1 cellular context compared by ENCODE assay signal in genomic region chr17:76737676-76738467, GRCh38.
TF ChIP-seq lines count a peak whose summit lies in the region.

MFSD11 (plus strand) TSS chr17:76738119; CDS start chr17:76738353, 234 bp downstream.

TF ChIP-seq in K562, 482 proteins besides CTCF, POLR2A, EP300 and RAD21 (continued from another document and continues in another):
- no peak for TF ChIP-seq DIDO1 (tag; IDR thresholded peaks at IDR 0.05; ENCODE audit: low read depth)
- TF ChIP-seq KDM4B (IDR thresholded peaks at IDR 0.05; ENCODE audit: borderline replicate concordance in 2 of 2, low read depth in 1 of 2): no peak
- TF ChIP-seq ZNF668 (CRISPR knock-in tag; IDR thresholded peaks at IDR 0.05): no peak
- peak; percentile 91 to 98 for TF ChIP-seq MAZ (CRISPR knock-in tag; conservative IDR thresholded peaks at IDR 0.05 in 1 of 2, IDR thresholded peaks at IDR 0.05 in 1 of 2)
- peak; percentile 12 to 67; a peak in 1 of 4 replicates for TF ChIP-seq TEAD1 (CRISPR knock-in tag; IDR thresholded peaks at IDR 0.05)
- no peak for TF ChIP-seq ZNF146 (CRISPR knock-in tag; IDR thresholded peaks at IDR 0.05; ENCODE audit: unreplicated experiment)
- no peak for TF ChIP-seq TARDBP (IDR thresholded peaks at IDR 0.05)
- no peak for TF ChIP-seq NCOA4 (IDR thresholded peaks at IDR 0.05; ENCODE audit: partially characterized antibody)
- TF ChIP-seq THAP7 (CRISPR knock-in tag; IDR thresholded peaks at IDR 0.05): no peak
- TF ChIP-seq HEY1 (CRISPR knock-in tag; IDR thresholded peaks at IDR 0.05; ENCODE audit: borderline replicate concordance): no peak
- no peak; the same call in 1 of the 2 replicates for TF ChIP-seq SMARCA4 (IDR thresholded peaks at IDR 0.05)
- no peak for TF ChIP-seq ZNF280A (IDR thresholded peaks at IDR 0.05; ENCODE audit: low read depth, partially characterized antibody)
- no peak for TF ChIP-seq HLTF (IDR thresholded peaks at IDR 0.05)
- TF ChIP-seq HDAC2 (IDR thresholded peaks at IDR 0.05): peak; percentile 60
- TF ChIP-seq IFI16 (CRISPR knock-in tag; IDR thresholded peaks at IDR 0.05): no peak
- no peak for TF ChIP-seq ZBED1 (IDR thresholded peaks at IDR 0.05)
- TF ChIP-seq TAF7 (tag; IDR thresholded peaks at IDR 0.05): peak; percentile 69; the same call in 1 of the 2 replicates
- TF ChIP-seq HNRNPK (IDR thresholded peaks at IDR 0.05; ENCODE audit: low read depth, low read length, poor library complexity, severe bottlenecking): no peak
- no peak for TF ChIP-seq FOXA3 (CRISPR knock-in tag; conservative IDR thresholded peaks at IDR 0.05 in 1 of 2, IDR thresholded peaks at IDR 0.05 in 1 of 2)
- TF ChIP-seq PHTF2 (CRISPR knock-in tag; IDR thresholded peaks at IDR 0.05): no peak
- no peak for TF ChIP-seq SMAD3 (CRISPR knock-in tag; conservative IDR thresholded peaks at IDR 0.05)
- no peak for TF ChIP-seq SNAPC5 (CRISPR knock-in tag; IDR thresholded peaks at IDR 0.05)
- TF ChIP-seq HDGF (IDR thresholded peaks at IDR 0.05): no peak
- TF ChIP-seq TRIM24 (IDR thresholded peaks at IDR 0.05): no peak
- peak; percentile 26; the same call in 1 of the 2 replicates for TF ChIP-seq ELF1 (tag; IDR thresholded peaks at IDR 0.05)
- TF ChIP-seq SMARCE1 (IDR thresholded peaks at IDR 0.05): peak; percentile 32; the same call in 1 of the 2 replicates
- 0 out of 2 replicates have a peak, but pooled peaks have one; percentile 40 for TF ChIP-seq ZBTB12 (CRISPR knock-in tag; IDR thresholded peaks at IDR 0.05)
- no peak for TF ChIP-seq HES1 (IDR thresholded peaks at IDR 0.05; ENCODE audit: low read depth)
- no peak for TF ChIP-seq CEBPG (CRISPR knock-in tag; IDR thresholded peaks at IDR 0.05)
- TF ChIP-seq CEBPG (tag; conservative IDR thresholded peaks at IDR 0.05 in 1 of 2, IDR thresholded peaks at IDR 0.05 in 1 of 2): no peak
- no peak for TF ChIP-seq KHSRP (IDR thresholded peaks at IDR 0.05)
- TF ChIP-seq BRD9 (IDR thresholded peaks at IDR 0.05; ENCODE audit: low read depth, partially characterized antibody): peak; percentile 46
- TF ChIP-seq HDAC1 (IDR thresholded peaks at IDR 0.05): peak in 1 of 2 experiments; percentile 82; a peak in 2 of 4 replicates
- peak; percentile 21 for TF ChIP-seq NBN (IDR thresholded peaks at IDR 0.05; ENCODE audit: low read depth)
- peak; percentile 90; the same call in 1 of the 2 replicates for TF ChIP-seq TOE1 (IDR thresholded peaks at IDR 0.05; ENCODE audit: borderline replicate concordance)
- peak; percentile 41; the same call in 1 of the 2 replicates for TF ChIP-seq TOE1 (CRISPR knock-in tag; IDR thresholded peaks at IDR 0.05; ENCODE audit: borderline replicate concordance, low read depth)
- no peak for TF ChIP-seq TBP (optimal IDR thresholded peaks at IDR 0.05; ENCODE audit: low read depth, low read length)
- peak; percentile 72 for TF ChIP-seq ZBTB7A (IDR thresholded peaks at IDR 0.05; ENCODE audit: borderline replicate concordance, control insufficient read depth, low read depth, low read length)
- no peak for TF ChIP-seq CGGBP1 (CRISPR knock-in tag; IDR thresholded peaks at IDR 0.05)
- TF ChIP-seq PYGO2 (tag; IDR thresholded peaks at IDR 0.05): no peak
- TF ChIP-seq POLR2H (tag; IDR thresholded peaks at IDR 0.05; ENCODE audit: low read depth): no peak
- TF ChIP-seq NR0B1 (IDR thresholded peaks at IDR 0.05; ENCODE audit: partially characterized antibody): no peak
- no peak for TF ChIP-seq ZNF780A (CRISPR knock-in tag; IDR thresholded peaks at IDR 0.05)
- no peak for TF ChIP-seq STAG1 (CRISPR knock-in tag; IDR thresholded peaks at IDR 0.05; ENCODE audit: borderline replicate concordance)
- no peak for TF ChIP-seq MEF2A (IDR thresholded peaks at IDR 0.05; ENCODE audit: control insufficient read depth, low read depth, low read length)
- no peak; the same call in 1 of the 2 replicates for TF ChIP-seq TRIM28 (IDR thresholded peaks at IDR 0.05)
- no peak for TF ChIP-seq RREB1 (CRISPR knock-in tag; IDR thresholded peaks at IDR 0.05)
- no peak for TF ChIP-seq POLR2AphosphoS2 (IDR thresholded peaks at IDR 0.05; ENCODE audit: low read length)
- TF ChIP-seq TSHZ1 (CRISPR knock-in tag; IDR thresholded peaks at IDR 0.05): no peak
- no peak for TF ChIP-seq CEBPZ (IDR thresholded peaks at IDR 0.05; ENCODE audit: borderline replicate concordance, low read depth, low read length)
